ENCODE assay signal across 15 cellular contexts in the genomic region with DNA sequence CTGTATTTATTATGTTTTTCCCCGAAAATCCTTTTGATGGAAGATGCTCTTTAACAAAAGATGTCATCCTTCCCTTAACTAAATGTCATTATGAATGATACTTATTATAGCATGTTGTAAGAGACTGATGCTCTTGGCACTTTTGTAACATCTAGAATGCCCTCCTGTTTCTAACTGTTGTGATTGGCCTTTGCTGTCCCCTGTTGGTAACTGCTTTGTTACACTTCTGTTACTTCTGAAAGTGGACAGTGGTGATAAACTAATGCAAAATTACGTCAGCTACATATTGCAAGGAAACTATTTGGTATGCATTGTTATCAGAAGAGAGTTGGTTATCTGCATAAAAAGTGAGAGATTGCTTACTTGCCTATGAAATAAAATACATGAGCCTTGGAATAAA. TPM values are rescaled to one million over a fixed set of nuclear protein-coding genes. Genes with fewer than 3 reads are reported as not detected.
"Had no signal": no experiment of that assay in that cellular context is flagged by ENCODE, and none has a peak within 500 bp of the region (broad histone marks: within the 10 kb centered on the region; RNA-seq: fewer than 3 reads in every experiment).

No MANE protein-coding gene starts in this region.

- H3K9me3 Mint-ChIP-seq: activated CD4-positive, alpha-beta T cell treated with anti-CD3 and anti-CD28 coated beads, Interleukin-2, amount 10 ng/mL, durations not matched to agents 7 days and 5 days; activated naive CD4-positive, alpha-beta T cell treated with anti-CD3 and anti-CD28 coated beads, Interleukin-2, amount 50 U/mL, for 24 hours; activated T-cell treated with anti-CD3 and anti-CD28 coated beads, Interleukin-2, amount 50 U/mL, for 72 hours; nephron progenitor cell had no signal

- H3K36me3 ChIP-seq: ascending aorta, breast epithelium, thyroid gland had no signal

- DNase-seq: activated CD4-positive, alpha-beta T cell treated with anti-CD3 and anti-CD28 coated beads, Interleukin-2, amount 10 ng/mL, durations not matched to agents 7 days and 5 days; activated CD8-positive, alpha-beta memory T cell treated with anti-CD3 and anti-CD28 coated beads, Interleukin-2, amount 50 U/mL, for 4 hours; activated gamma-delta T cell; activated T-cell treated with anti-CD3 and anti-CD28 coated beads, Interleukin-2, amount 50 U/mL, for 72 hours; cortex of kidney; left ventricle myocardium superior; nephron progenitor cell; nucleus accumbens; retina; stimulated activated naive CD4-positive, alpha-beta T cell treated with Interleukin-2 at 50 U/mL for 16 hours; thyroid gland had no signal

- H3K27ac Mint-ChIP-seq: activated CD4-positive, alpha-beta T cell treated with anti-CD3 and anti-CD28 coated beads, Interleukin-2, amount 10 ng/mL, durations not matched to agents 7 days and 5 days; activated naive CD4-positive, alpha-beta T cell treated with anti-CD3 and anti-CD28 coated beads, Interleukin-2, amount 50 U/mL, for 24 hours; activated T-cell treated with anti-CD3 and anti-CD28 coated beads, Interleukin-2, amount 50 U/mL, for 72 hours; nephron progenitor cell had no signal

- H3K36me3 Mint-ChIP-seq: activated naive CD4-positive, alpha-beta T cell treated with anti-CD3 and anti-CD28 coated beads, Interleukin-2, amount 50 U/mL, for 24 hours had no signal

- H3K27ac ChIP-seq: ascending aorta, breast epithelium, thyroid gland had no signal

- H3K4me3 Mint-ChIP-seq: activated CD4-positive, alpha-beta T cell treated with anti-CD3 and anti-CD28 coated beads, Interleukin-2, amount 10 ng/mL, durations not matched to agents 7 days and 5 days; activated naive CD4-positive, alpha-beta T cell treated with anti-CD3 and anti-CD28 coated beads, Interleukin-2, amount 50 U/mL, for 24 hours; activated T-cell treated with anti-CD3 and anti-CD28 coated beads, Interleukin-2, amount 50 U/mL, for 72 hours; nephron progenitor cell had no signal

- H3K27me3 ChIP-seq: ascending aorta, breast epithelium, thyroid gland had no signal

- H3K9me3 ChIP-seq: ascending aorta, breast epithelium, thyroid gland had no signal

- H3K4me3 ChIP-seq: ascending aorta, breast epithelium, thyroid gland had no signal

- H3K4me1 ChIP-seq: ascending aorta, breast epithelium, thyroid gland had no signal

- H3K4me1 Mint-ChIP-seq: activated naive CD4-positive, alpha-beta T cell treated with anti-CD3 and anti-CD28 coated beads, Interleukin-2, amount 50 U/mL, for 24 hours had no signal

- ATAC-seq: activated T-cell treated with anti-CD3 and anti-CD28 coated beads, Interleukin-2, amount 50 U/mL, for 72 hours; esophagus mucosa; left ventricle myocardium superior had no signal

RNA-seq across cellular contexts. Expression of a gene that starts 5.8 kb away (rescaled TPM):
- total RNA-seq: ascending aorta had no signal
